In genomic region chr4:3641501-3641900, GRCh38 we compare ENCODE assay signal across 17 cellular contexts.
DNase-seq lines count a peak whose midpoint lies in the region; ATAC-seq and TF ChIP-seq lines count a peak whose summit lies in the region.
"Had no signal": no experiment of that assay in that cellular context is flagged by ENCODE, and none has a peak within 500 bp of the region (broad histone marks: within the 10 kb centered on the region; RNA-seq: fewer than 3 reads in every experiment).

No MANE protein-coding gene starts in this region.

- ATAC-seq in lower lobe of right lung: no peak

- H3K4me3 ChIP-seq in BLaER1 (no peak overlapping the region), lower lobe of right lung (no peak overlapping the region), spleen (no peak overlapping the region), tibial nerve (no peak overlapping the region), Karpas-422 (ENCODE audit: low read length) (no peak overlapping the region)
- H3K4me3 ChIP-seq in BLaER1 treated with 17β-estradiol and CSF1 and Interleukin-3, amounts not matched to agents 10 nM and 100 nM: no peak overlapping the region
- H3K4me3 ChIP-seq: HAP-1 had no signal

- no peaks in the 10 kb centered on the region for H3K79me2 ChIP-seq in Karpas-422 (ENCODE audit: low read length)

- intact Hi-C loops in lower lobe of right lung (cut with DNase I): no loop called here
- intact Hi-C loops in spleen (cut with DNase I; ENCODE audit: low total_unique reads): no loop called here

- H3K4me2 ChIP-seq in BLaER1 (peak overlapping the region; percentile 74), Karpas-422 (ENCODE audit: low read depth, low read length, poor library complexity, severe bottlenecking) (no peak overlapping the region)
- peak overlapping the region; percentile 71 to 92 (median 86); a peak in 21 of 22 replicates for H3K4me2 ChIP-seq in BLaER1 treated with 17β-estradiol and CSF1 and Interleukin-3, amounts not matched to agents 10 nM and 100 nM

- H3K9ac ChIP-seq in BLaER1: no peak overlapping the region
- H3K9ac ChIP-seq in BLaER1 treated with 17β-estradiol and CSF1 and Interleukin-3, amounts not matched to agents 10 nM and 100 nM: no peak overlapping the region
- no peak overlapping the region for H3K9ac ChIP-seq in Karpas-422 (ENCODE audit: low read length)

- no peaks in the 10 kb centered on the region for H3K27me3 ChIP-seq in BLaER1
- H3K27me3 ChIP-seq in BLaER1 treated with 17β-estradiol and CSF1 and Interleukin-3, amounts not matched to agents 10 nM and 100 nM: no peaks in the 10 kb centered on the region
- peaks cover 10% of the 10 kb centered on the region for H3K27me3 ChIP-seq in lower lobe of right lung (ENCODE audit: low read depth)
- H3K27me3 ChIP-seq in spleen (replicated peaks in 1 of 7): peaks cover 0 to 41% (median 0%) of the 10 kb centered on the region in 7 donors
- no peaks in the 10 kb centered on the region for H3K27me3 ChIP-seq in tibial nerve
- no peaks in the 10 kb centered on the region for H3K27me3 ChIP-seq in Karpas-422 (ENCODE audit: low read length)

- H3K36me3 ChIP-seq in BLaER1 (0 out of 2 replicates have a peak, but pooled peaks cover 6% of the 10 kb centered on the region), lower lobe of right lung (no peaks in the 10 kb centered on the region), spleen (no peaks in the 10 kb centered on the region), tibial nerve (no peaks in the 10 kb centered on the region), Karpas-422 (ENCODE audit: insufficient read depth, low read length) (no peaks in the 10 kb centered on the region)
- H3K36me3 ChIP-seq in BLaER1 treated with 17β-estradiol and CSF1 and Interleukin-3, amounts not matched to agents 10 nM and 100 nM: peaks cover 0 to 3% (median 0%) of the 10 kb centered on the region in 11 experiments; a peak in 1 of 22 replicates
- H3K36me3 ChIP-seq: HAP-1 had no signal

- H4K20me1 ChIP-seq in BLaER1: no peaks in the 10 kb centered on the region
- no peaks in the 10 kb centered on the region; a peak in 1 of 22 replicates for H4K20me1 ChIP-seq in BLaER1 treated with 17β-estradiol and CSF1 and Interleukin-3, amounts not matched to agents 10 nM and 100 nM
- H4K20me1 ChIP-seq in Karpas-422 (ENCODE audit: insufficient read depth, low read depth, low read length): no peaks in the 10 kb centered on the region

- 89 to 94% (median 91%) methylated on average over 11 to 12 of the region's 12 CpGs for WGBS in spleen, 5 donors
- whole genome bisulfite sequencing in tibial nerve, 2 donors: 88 to 89% methylated on average over 12 of the region's 12 CpGs

- H3K4me1 ChIP-seq in BLaER1 (peaks cover 97% of the 10 kb centered on the region), lower lobe of right lung (no peaks in the 10 kb centered on the region), spleen (peaks cover 0 to 11% (median 0%) of the 10 kb centered on the region in 6 donors), tibial nerve (peaks cover 0 to 10% (median 0%) of the 10 kb centered on the region in 4 donors), Karpas-422 (ENCODE audit: low read length) (no peaks in the 10 kb centered on the region)
- H3K4me1 ChIP-seq in BLaER1 treated with 17β-estradiol and CSF1 and Interleukin-3, amounts not matched to agents 10 nM and 100 nM: peaks cover 78 to 100% (median 94%) of the 10 kb centered on the region in 10 experiments
- H3K4me1 ChIP-seq: HAP-1 had no signal

- TF ChIP-seq POLR2A in spleen (IDR thresholded peaks at IDR 0.05) (no peak), tibial nerve (IDR thresholded peaks at IDR 0.05) (no peak)

- TF ChIP-seq CTCF in lower lobe of right lung (IDR thresholded peaks at IDR 0.05) (no peak), spleen (IDR thresholded peaks at IDR 0.05 in 8 of 11, conservative IDR thresholded peaks at IDR 0.05 in 3 of 11) (no peak), tibial nerve (IDR thresholded peaks at IDR 0.05) (no peak)

- TF ChIP-seq EP300 in tibial nerve (IDR thresholded peaks at IDR 0.05): no peak

- H3K9me3 ChIP-seq in BLaER1: peaks cover 20% of the 10 kb centered on the region
- H3K9me3 ChIP-seq in BLaER1 treated with 17β-estradiol and CSF1 and Interleukin-3, amounts not matched to agents 10 nM and 100 nM (replicated peaks in 1 of 11): peaks cover 10 to 24% (median 13%) of the 10 kb centered on the region in 11 experiments
- no peaks in the 10 kb centered on the region for H3K9me3 ChIP-seq in lower lobe of right lung
- no peaks in the 10 kb centered on the region for H3K9me3 ChIP-seq in spleen
- H3K9me3 ChIP-seq in tibial nerve: peaks cover 0 to 36% (median 0%) of the 10 kb centered on the region in 4 donors
- H3K9me3 ChIP-seq in Karpas-422 (ENCODE audit: low read length): no peaks in the 10 kb centered on the region
- H3K9me3 ChIP-seq: HAP-1 had no signal

- H3K27ac ChIP-seq in BLaER1: no peak overlapping the region
- peak overlapping the region in 2 of 11 experiments; percentile 79 to 80; a peak in 3 of 22 replicates for H3K27ac ChIP-seq in BLaER1 treated with 17β-estradiol and CSF1 and Interleukin-3, amounts not matched to agents 10 nM and 100 nM
- no peak overlapping the region for H3K27ac ChIP-seq in lower lobe of right lung
- H3K27ac ChIP-seq in spleen: peak overlapping the region in 2 of 8 donors; percentile 79 to 81
- no peak overlapping the region for H3K27ac ChIP-seq in tibial nerve
- no peak overlapping the region for H3K27ac ChIP-seq in Karpas-422 (ENCODE audit: low read length)

- H2AFZ ChIP-seq in Karpas-422 (ENCODE audit: low read length): no peak overlapping the region

- DNase-seq in lower lobe of right lung (peak; percentile 20), spleen (peak; percentile 62), tibial nerve (ENCODE audit: low spot score in 2 of 2) (no peak), HuH-7 (ENCODE audit: low spot score) (no peak), Karpas-422 (no peak)
- DNase-seq: C1 segment of cervical spinal cord; Calu3; CD4-positive, alpha-beta memory T cell; COR-L47; DMS53; DMS79 treated with DMSO at 0.1 percent for 48 hours; GF-D8; GOT3; HFFc6 had no signal

- no peaks in the 10 kb centered on the region for H3K9me2 ChIP-seq in Karpas-422 (replicated peaks; ENCODE audit: insufficient read depth, low read length)

Comparison
In these comparisons a context has a peak if more than half of its experiments do, and no peak if none do; other contexts are left out.
1. DNase-seq: peak in lower lobe of right lung (single experiment) and spleen (single experiment); none in tibial nerve (0 of 2), HuH-7 (single experiment) and Karpas-422 (single experiment).